1 cellular context compared by ENCODE assay signal in the genomic region with DNA sequence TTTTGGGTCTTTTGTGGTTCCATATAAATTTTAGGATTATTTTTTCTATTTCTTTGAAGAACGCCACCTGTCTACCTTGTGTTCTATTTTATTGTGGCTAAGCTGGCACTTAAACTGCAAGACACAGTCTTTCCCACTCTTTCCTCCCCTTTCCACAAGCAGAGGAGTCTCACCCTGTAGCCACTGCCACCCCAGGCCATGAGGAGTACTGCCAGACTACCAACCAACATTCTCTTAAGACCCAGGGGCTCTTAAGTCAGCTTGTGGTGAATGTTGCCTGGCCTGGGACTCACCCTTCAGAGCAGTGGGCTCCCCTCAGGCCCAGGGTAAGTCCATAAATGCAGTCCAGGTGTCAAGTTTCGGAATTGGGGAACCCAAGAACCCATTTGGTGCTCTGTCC.
TF ChIP-seq lines count a peak whose summit lies in the region.

No MANE protein-coding gene starts in this region.

TF ChIP-seq in H1, 55 proteins besides CTCF, POLR2A, EP300 and RAD21 (continued from another document):
- no peak for TF ChIP-seq CHD7 (IDR thresholded peaks at IDR 0.05; ENCODE audit: insufficient replicate concordance, low read length)
- TF ChIP-seq SP2 (IDR thresholded peaks at IDR 0.05; ENCODE audit: low read length) = no peak
- no peak for TF ChIP-seq POLR2AphosphoS5 (IDR thresholded peaks at IDR 0.05; ENCODE audit: low read depth, low read length)
- no peak for TF ChIP-seq TAF7 (optimal IDR thresholded peaks at IDR 0.05; ENCODE audit: borderline replicate concordance, low read depth, low read length)
- no peak for TF ChIP-seq BRCA1 (IDR thresholded peaks at IDR 0.05; ENCODE audit: low read depth, low read length)
TF ChIP-seq in H1: peak in this region for 0.
